In the genomic region with DNA sequence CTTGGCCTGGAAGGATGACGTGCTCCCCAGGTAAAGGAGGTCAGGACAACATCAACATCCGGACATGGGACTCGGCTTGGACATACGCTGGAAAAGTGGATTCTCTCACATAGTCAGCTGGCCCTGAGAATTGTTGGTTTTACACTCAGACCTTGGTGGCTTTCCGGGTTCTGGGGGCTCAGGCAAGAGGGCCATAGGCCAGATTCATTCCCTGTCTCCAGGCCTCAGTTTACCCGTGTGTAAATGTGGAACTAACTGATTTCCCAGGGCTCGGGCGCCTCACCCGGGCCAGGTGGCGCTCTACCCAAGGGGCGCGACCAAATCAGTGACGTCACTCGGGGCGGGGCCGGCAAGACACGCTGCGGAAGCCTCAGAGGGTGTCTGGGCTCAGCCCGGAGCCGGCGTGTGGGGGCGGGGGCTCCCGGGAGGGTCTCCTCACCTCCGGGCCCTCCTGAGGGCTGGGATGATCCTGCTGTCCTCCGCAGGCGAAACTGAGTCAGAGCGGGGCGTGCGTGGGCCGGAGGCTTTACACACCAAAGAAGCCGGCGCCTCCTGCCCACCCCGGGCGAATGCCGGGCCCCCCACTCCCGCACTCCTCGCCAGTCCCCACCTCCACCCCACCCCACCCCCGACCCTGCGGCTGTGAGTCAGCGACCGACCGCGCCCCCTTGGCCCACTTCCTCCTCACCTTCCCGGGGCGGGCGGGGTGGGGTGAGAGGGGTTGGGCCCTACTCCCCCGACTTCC, we compare ENCODE assay signal across 1 cellular context.
A peak's percentile ranks its signal among the peaks of the same experiment; 100 is the strongest.
TF ChIP-seq lines count a peak whose summit lies in the region.

No MANE protein-coding gene starts in this region.

TF ChIP-seq in K562, 482 proteins besides CTCF, POLR2A, EP300 and RAD21 (continued from another document and continues in another):
- TF ChIP-seq, protein P1, sequence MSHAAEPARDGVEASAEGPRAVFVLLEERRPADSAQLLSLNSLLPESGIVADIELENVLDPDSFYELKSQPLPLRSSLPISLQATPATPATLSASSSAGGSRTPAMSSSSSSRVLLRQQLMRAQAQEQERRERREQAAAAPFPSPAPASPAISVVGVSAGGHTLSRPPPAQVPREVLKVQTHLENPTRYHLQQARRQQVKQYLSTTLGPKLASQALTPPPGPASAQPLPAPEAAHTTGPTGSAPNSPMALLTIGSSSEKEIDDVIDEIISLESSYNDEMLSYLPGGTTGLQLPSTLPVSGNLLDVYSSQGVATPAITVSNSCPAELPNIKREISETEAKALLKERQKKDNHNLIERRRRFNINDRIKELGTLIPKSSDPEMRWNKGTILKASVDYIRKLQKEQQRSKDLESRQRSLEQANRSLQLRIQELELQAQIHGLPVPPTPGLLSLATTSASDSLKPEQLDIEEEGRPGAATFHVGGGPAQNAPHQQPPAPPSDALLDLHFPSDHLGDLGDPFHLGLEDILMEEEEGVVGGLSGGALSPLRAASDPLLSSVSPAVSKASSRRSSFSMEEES (CRISPR knock-in tag; IDR thresholded peaks at IDR 0.05) = no peak
- TF ChIP-seq RBFOX2 (IDR thresholded peaks at IDR 0.05; ENCODE audit: low read depth, low read length) (peak; percentile 70), CREM (IDR thresholded peaks at IDR 0.05; ENCODE audit: low read depth) (peak; percentile 94), ELF4 (CRISPR knock-in tag; IDR thresholded peaks at IDR 0.05) (no peak), MAFG (tag; conservative IDR thresholded peaks at IDR 0.05) (no peak), ZNF586 (CRISPR knock-in tag; conservative IDR thresholded peaks at IDR 0.05) (no peak), HDAC8 (tag; IDR thresholded peaks at IDR 0.05) (no peak), SMAD2 (IDR thresholded peaks at IDR 0.05; ENCODE audit: low read depth, low read length) (no peak), ZNF174 (CRISPR knock-in tag; IDR thresholded peaks at IDR 0.05) (no peak), GABPB1 (CRISPR knock-in tag; IDR thresholded peaks at IDR 0.05) (no peak), PRMT5 (CRISPR knock-in tag; IDR thresholded peaks at IDR 0.05) (0 out of 2 replicates have a peak, but pooled peaks have one; percentile 55), GTF2A2 (tag; IDR thresholded peaks at IDR 0.05) (no peak), ZNF77 (CRISPR knock-in tag; IDR thresholded peaks at IDR 0.05) (no peak), ARNT (IDR thresholded peaks at IDR 0.05) (no peak; a peak in 1 of 4 replicates), MXD1 (CRISPR knock-in tag; IDR thresholded peaks at IDR 0.05; ENCODE audit: borderline replicate concordance, poor library complexity, severe bottlenecking) (no peak), EWSR1 (IDR thresholded peaks at IDR 0.05; ENCODE audit: borderline replicate concordance, low read depth, partially characterized antibody) (no peak), CHCHD3 (CRISPR knock-in tag; IDR thresholded peaks at IDR 0.05) (no peak), ZNF766 (CRISPR knock-in tag; conservative IDR thresholded peaks at IDR 0.05) (peak; percentile 79; the same call in 1 of the 2 replicates), ZFP30 (CRISPR knock-in tag; IDR thresholded peaks at IDR 0.05; ENCODE audit: borderline replicate concordance) (no peak), SNRNP70 (optimal IDR thresholded peaks at IDR 0.05; ENCODE audit: low read depth, low read length) (no peak), ZNF398 (CRISPR knock-in tag; IDR thresholded peaks at IDR 0.05) (no peak), ARID3A (IDR thresholded peaks at IDR 0.05; ENCODE audit: borderline replicate concordance, low read depth, low read length) (no peak), TSC22D4 (tag; IDR thresholded peaks at IDR 0.05) (no peak)
- TF ChIP-seq, protein P2, sequence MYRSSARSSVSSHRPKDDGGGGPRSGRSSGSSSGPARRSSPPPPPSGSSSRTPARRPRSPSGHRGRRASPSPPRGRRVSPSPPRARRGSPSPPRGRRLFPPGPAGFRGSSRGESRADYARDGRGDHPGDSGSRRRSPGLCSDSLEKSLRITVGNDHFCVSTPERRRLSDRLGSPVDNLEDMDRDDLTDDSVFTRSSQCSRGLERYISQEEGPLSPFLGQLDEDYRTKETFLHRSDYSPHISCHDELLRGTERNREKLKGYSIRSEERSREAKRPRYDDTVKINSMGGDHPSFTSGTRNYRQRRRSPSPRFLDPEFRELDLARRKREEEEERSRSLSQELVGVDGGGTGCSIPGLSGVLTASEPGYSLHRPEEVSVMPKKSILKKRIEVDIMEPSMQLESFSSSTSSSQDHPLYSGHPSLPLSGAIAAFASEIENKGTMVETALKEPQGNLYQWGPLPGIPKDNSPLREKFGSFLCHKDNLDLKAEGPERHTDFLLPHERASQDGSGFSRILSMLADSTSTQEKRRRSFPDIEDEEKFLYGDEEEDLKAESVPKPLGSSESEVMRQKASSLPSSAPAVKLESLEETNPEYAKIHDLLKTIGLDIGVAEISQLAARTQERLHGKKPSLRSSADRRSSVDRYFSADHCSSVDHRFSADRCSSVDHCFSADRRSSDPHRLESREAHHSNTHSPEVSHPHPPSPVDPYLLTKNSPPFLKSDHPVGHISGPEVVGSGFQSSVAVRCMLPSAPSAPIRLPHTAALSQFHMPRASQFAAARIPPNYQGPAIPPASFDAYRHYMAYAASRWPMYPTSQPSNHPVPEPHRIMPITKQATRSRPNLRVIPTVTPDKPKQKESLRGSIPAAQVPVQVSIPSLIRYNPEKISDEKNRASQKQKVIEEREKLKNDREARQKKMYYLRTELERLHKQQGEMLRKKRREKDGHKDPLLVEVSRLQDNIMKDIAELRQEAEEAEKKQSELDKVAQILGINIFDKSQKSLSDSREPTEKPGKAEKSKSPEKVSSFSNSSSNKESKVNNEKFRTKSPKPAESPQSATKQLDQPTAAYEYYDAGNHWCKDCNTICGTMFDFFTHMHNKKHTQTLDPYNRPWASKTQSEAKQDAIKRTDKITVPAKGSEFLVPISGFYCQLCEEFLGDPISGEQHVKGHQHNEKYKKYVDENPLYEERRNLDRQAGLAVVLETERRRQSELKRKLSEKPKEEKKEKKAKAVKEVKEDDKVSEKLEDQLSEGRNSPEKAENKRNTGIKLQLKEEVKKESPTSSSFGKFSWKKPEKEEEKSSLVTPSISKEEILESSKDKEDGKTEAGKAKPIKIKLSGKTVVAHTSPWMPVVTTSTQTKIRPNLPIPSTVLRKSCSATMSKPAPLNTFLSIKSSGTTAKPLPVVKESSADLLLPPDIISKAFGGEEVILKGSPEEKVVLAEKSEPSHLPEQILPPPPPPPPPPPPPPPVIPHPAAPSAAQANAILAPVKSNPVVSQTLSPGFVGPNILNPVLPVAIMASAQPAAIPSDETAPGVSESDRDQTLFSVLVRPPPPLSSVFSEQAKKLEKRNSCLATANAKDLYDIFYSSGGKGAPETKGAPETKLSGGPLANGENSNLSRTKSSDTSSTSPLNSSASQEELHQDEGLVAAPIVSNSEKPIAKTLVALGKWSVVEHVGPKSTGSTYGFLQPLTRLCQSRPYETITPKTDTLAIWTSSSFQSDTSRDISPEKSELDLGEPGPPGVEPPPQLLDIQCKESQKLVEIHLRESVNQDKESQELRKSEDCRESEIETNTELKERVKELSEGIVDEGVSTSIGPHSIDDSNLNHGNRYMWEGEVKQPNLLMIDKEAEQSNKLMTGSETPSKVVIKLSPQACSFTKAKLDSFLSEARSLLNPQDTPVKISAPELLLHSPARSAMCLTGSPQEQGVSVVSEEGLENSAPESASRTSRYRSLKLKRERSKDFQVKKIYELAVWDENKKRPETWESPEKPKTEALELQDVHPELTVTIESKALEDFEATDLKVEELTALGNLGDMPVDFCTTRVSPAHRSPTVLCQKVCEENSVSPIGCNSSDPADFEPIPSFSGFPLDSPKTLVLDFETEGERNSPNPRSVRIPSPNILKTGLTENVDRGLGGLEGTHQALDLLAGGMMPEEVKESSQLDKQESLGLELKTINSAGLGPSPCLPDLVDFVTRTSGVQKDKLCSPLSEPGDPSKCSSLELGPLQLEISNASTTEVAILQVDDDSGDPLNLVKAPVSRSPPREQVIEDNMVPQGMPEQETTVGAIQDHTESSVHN (IDR thresholded peaks at IDR 0.05; ENCODE audit: borderline replicate concordance in 1 of 2, low read depth in 1 of 2) = 0 out of 4 replicates have a peak, but pooled peaks of 1 of the 2 experiments have one; percentile 19
- TF ChIP-seq, protein P3, sequence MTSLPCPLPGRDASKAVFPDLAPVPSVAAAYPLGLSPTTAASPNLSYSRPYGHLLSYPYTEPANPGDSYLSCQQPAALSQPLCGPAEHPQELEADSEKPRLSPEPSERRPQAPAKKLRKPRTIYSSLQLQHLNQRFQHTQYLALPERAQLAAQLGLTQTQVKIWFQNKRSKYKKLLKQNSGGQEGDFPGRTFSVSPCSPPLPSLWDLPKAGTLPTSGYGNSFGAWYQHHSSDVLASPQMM (CRISPR knock-in tag; IDR thresholded peaks at IDR 0.05) = no peak
- TF ChIP-seq, protein P4, sequence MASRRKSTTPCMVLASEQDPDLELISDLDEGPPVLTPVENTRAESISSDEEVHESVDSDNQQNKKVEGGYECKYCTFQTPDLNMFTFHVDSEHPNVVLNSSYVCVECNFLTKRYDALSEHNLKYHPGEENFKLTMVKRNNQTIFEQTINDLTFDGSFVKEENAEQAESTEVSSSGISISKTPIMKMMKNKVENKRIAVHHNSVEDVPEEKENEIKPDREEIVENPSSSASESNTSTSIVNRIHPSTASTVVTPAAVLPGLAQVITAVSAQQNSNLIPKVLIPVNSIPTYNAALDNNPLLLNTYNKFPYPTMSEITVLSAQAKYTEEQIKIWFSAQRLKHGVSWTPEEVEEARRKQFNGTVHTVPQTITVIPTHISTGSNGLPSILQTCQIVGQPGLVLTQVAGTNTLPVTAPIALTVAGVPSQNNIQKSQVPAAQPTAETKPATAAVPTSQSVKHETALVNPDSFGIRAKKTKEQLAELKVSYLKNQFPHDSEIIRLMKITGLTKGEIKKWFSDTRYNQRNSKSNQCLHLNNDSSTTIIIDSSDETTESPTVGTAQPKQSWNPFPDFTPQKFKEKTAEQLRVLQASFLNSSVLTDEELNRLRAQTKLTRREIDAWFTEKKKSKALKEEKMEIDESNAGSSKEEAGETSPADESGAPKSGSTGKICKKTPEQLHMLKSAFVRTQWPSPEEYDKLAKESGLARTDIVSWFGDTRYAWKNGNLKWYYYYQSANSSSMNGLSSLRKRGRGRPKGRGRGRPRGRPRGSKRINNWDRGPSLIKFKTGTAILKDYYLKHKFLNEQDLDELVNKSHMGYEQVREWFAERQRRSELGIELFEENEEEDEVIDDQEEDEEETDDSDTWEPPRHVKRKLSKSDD (conservative IDR thresholded peaks at IDR 0.05; ENCODE audit: low read length) = no peak; the same call in 1 of the 2 replicates
- TF ChIP-seq, protein P5, sequence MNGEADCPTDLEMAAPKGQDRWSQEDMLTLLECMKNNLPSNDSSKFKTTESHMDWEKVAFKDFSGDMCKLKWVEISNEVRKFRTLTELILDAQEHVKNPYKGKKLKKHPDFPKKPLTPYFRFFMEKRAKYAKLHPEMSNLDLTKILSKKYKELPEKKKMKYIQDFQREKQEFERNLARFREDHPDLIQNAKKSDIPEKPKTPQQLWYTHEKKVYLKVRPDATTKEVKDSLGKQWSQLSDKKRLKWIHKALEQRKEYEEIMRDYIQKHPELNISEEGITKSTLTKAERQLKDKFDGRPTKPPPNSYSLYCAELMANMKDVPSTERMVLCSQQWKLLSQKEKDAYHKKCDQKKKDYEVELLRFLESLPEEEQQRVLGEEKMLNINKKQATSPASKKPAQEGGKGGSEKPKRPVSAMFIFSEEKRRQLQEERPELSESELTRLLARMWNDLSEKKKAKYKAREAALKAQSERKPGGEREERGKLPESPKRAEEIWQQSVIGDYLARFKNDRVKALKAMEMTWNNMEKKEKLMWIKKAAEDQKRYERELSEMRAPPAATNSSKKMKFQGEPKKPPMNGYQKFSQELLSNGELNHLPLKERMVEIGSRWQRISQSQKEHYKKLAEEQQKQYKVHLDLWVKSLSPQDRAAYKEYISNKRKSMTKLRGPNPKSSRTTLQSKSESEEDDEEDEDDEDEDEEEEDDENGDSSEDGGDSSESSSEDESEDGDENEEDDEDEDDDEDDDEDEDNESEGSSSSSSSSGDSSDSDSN (IDR thresholded peaks at IDR 0.05; ENCODE audit: borderline replicate concordance in 1 of 2, low read depth in 2 of 2, low read length in 2 of 2) = no peak
- TF ChIP-seq, protein P6, sequence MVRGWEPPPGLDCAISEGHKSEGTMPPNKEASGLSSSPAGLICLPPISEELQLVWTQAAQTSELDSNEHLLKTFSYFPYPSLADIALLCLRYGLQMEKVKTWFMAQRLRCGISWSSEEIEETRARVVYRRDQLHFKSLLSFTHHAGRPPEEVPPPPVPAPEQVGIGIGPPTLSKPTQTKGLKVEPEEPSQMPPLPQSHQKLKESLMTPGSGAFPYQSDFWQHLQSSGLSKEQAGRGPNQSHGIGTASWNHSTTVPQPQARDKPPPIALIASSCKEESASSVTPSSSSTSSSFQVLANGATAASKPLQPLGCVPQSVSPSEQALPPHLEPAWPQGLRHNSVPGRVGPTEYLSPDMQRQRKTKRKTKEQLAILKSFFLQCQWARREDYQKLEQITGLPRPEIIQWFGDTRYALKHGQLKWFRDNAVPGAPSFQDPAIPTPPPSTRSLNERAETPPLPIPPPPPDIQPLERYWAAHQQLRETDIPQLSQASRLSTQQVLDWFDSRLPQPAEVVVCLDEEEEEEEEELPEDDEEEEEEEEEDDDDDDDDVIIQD (CRISPR knock-in tag; IDR thresholded peaks at IDR 0.05) = no peak
